16 cellular contexts compared by ENCODE assay signal in the genomic region with DNA sequence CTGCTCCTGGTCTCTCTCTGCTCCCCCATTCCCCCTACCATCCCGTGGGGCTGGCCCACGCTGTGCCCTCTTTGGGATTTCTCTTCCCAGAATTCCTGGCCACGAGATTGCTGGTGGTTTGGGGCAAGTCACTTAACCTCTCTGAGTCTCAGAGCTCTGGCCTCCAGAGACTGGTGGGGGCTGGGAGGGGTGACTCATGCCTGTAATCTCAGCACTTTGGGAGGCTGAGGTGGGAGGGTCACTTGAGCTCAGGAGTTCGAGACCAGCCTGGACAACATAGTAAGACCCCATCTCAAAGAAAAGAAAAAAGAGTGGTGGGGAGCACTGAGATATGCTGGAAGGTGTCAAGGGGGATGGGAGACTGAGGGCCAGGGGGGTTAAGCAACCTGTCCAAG. TPM values are rescaled to one million over a fixed set of nuclear protein-coding genes. Genes with fewer than 3 reads are reported as not detected.
"Had no signal": no experiment of that assay in that cellular context is flagged by ENCODE, and none has a peak within 500 bp of the region (broad histone marks: within the 10 kb centered on the region; RNA-seq: fewer than 3 reads in every experiment).

No MANE protein-coding gene starts in this region.

- H3K4me3 Mint-ChIP-seq: activated CD8-positive, alpha-beta T cell treated with anti-CD3 and anti-CD28 coated beads, Interleukin-2, amount 10 ng/mL, durations not matched to agents 7 days and 5 days; activated naive CD8-positive, alpha-beta T cell treated with anti-CD3 and anti-CD28 coated beads, Interleukin-2, amount 10 ng/mL, durations not matched to agents 7 days and 5 days; naive thymus-derived CD4-positive, alpha-beta T cell; stimulated activated naive B cell treated with anti-CD40 and anti-IgM and Interleukin-4, amounts not matched to agents 10 μg/mL and 1 μg/mL and 100 μg/mL, for 72 hours; T-helper 2 cell treated with Interferon-gamma antibody and Interleukin-4, amounts not matched to agents 5 μg/mL and 100 μg/mL, for 36 hours had no signal

- ATAC-seq: activated CD8-positive, alpha-beta T cell treated with anti-CD3 and anti-CD28 coated beads, Interleukin-2, amount 10 ng/mL, durations not matched to agents 7 days and 5 days; left colon; naive thymus-derived CD4-positive, alpha-beta T cell; right cardiac atrium; stimulated activated naive B cell treated with anti-CD40 and anti-IgM and Interleukin-4, amounts not matched to agents 10 μg/mL and 1 μg/mL and 100 μg/mL, for 72 hours had no signal

- DNase-seq: activated CD4-positive, alpha-beta T cell treated with anti-CD3 and anti-CD28 coated beads for 48 hours; activated CD8-positive, alpha-beta memory T cell treated with anti-CD3 and anti-CD28 coated beads, Interleukin-2, amount 50 U/mL, for 48 hours; activated CD8-positive, alpha-beta T cell treated with anti-CD3 and anti-CD28 coated beads, Interleukin-2, amount 10 ng/mL, durations not matched to agents 7 days and 5 days; activated naive CD8-positive, alpha-beta T cell treated with anti-CD3 and anti-CD28 coated beads, Interleukin-2, amount 10 ng/mL, durations not matched to agents 7 days and 5 days; anterior cingulate cortex; hypothalamus; left colon; naive thymus-derived CD4-positive, alpha-beta T cell; posterior cingulate gyrus; right cardiac atrium; stimulated activated CD4-positive, alpha-beta T cell treated with anti-CD3 and anti-CD28 coated beads, Interleukin-1b, Interleukin-23, amount 100 ng/mL, for 48 hours; stimulated activated naive B cell treated with anti-CD40 and anti-IgM and Interleukin-4, amounts not matched to agents 10 μg/mL and 1 μg/mL and 100 μg/mL, for 72 hours; trophoblast cell; WERI-Rb-1 had no signal

- H3K36me3 Mint-ChIP-seq: naive thymus-derived CD4-positive, alpha-beta T cell had no signal

- H3K9me3 Mint-ChIP-seq: activated naive CD8-positive, alpha-beta T cell treated with anti-CD3 and anti-CD28 coated beads, Interleukin-2, amount 10 ng/mL, durations not matched to agents 7 days and 5 days; naive thymus-derived CD4-positive, alpha-beta T cell; stimulated activated naive B cell treated with anti-CD40 and anti-IgM and Interleukin-4, amounts not matched to agents 10 μg/mL and 1 μg/mL and 100 μg/mL, for 72 hours; T-helper 2 cell treated with Interferon-gamma antibody and Interleukin-4, amounts not matched to agents 5 μg/mL and 100 μg/mL, for 36 hours had no signal

- H3K27ac Mint-ChIP-seq: activated CD8-positive, alpha-beta T cell treated with anti-CD3 and anti-CD28 coated beads, Interleukin-2, amount 10 ng/mL, durations not matched to agents 7 days and 5 days; activated naive CD8-positive, alpha-beta T cell treated with anti-CD3 and anti-CD28 coated beads, Interleukin-2, amount 10 ng/mL, durations not matched to agents 7 days and 5 days; stimulated activated naive B cell treated with anti-CD40 and anti-IgM and Interleukin-4, amounts not matched to agents 10 μg/mL and 1 μg/mL and 100 μg/mL, for 72 hours; T-helper 2 cell treated with Interferon-gamma antibody and Interleukin-4, amounts not matched to agents 5 μg/mL and 100 μg/mL, for 36 hours had no signal

RNA-seq across cellular contexts. Expression of a gene that starts 31.1 kb away (rescaled TPM):
- total RNA-seq: activated CD8-positive, alpha-beta T cell treated with anti-CD3 and anti-CD28 coated beads, Interleukin-2, amount 10 ng/mL, durations not matched to agents 7 days and 5 days; activated naive CD8-positive, alpha-beta T cell treated with anti-CD3 and anti-CD28 coated beads, Interleukin-2, amount 10 ng/mL, durations not matched to agents 7 days and 5 days; mononuclear cell; naive thymus-derived CD4-positive, alpha-beta T cell had no signal
